ENCODE assay signal across 18 cellular contexts in genomic region chr3:152583913-152584312, GRCh38.
A peak's percentile ranks its signal among the peaks of the same experiment; 100 is the strongest.
DNase-seq lines count a peak whose midpoint lies in the region; ATAC-seq and TF ChIP-seq lines count a peak whose summit lies in the region.
"Had no signal": no experiment of that assay in that cellular context is flagged by ENCODE, and none has a peak within 500 bp of the region (broad histone marks: within the 10 kb centered on the region; RNA-seq: fewer than 3 reads in every experiment).

No MANE protein-coding gene starts in this region.

- no peak for ATAC-seq in GM18520 (IDR thresholded peaks at IDR 0.05; ENCODE audit: unreplicated experiment)
- no peak for ATAC-seq in PC-3
- ATAC-seq: A549, GM12878, K562 had no signal

- CTCF ChIA-PET in PC-3 (lab: Charles Lee) = no interaction called here

- TF ChIP-seq CTCF in PC-3 (conservative IDR thresholded peaks at IDR 0.05; ENCODE audit: low read depth, low read length) = no peak

- DNase-seq in amniotic epithelial cell (ENCODE audit: low read depth) = peak; percentile 71
- peak; percentile 16 for DNase-seq in fibroblast of gingiva (ENCODE audit: low read depth)
- peak; percentile 6 for DNase-seq in left kidney (ENCODE audit: low read depth, low spot score)
- DNase-seq in skeletal muscle cell (ENCODE audit: low read depth) = peak; percentile 52
- no peak for DNase-seq in PC-3
- DNase-seq in NOMO-1 treated with DMSO at 0.1 percent for 48 hours (lab: John Stamatoyannopoulos, UW; ENCODE audit: unreplicated experiment) = no peak
- DNase-seq: C1 segment of cervical spinal cord, DMS79 treated with DMSO at 0.1 percent for 48 hours, GOT3, NCI-H1417, NCI-H1930, NCI-H2171, NCI-H510A treated with DMSO at 0.1 percent for 48 hours, NCI-H82 had no signal

- no peak overlapping the region for H3K27ac ChIP-seq in PC-3 (ENCODE audit: low read length)
- H3K27ac ChIP-seq: A549 had no signal

- no peaks in the 10 kb centered on the region for H3K4me1 ChIP-seq in PC-3 (ENCODE audit: insufficient read depth, low read length)
- H3K4me1 ChIP-seq: A549 had no signal

- no peaks in the 10 kb centered on the region for H3K79me2 ChIP-seq in PC-3 (ENCODE audit: low read length)

- H3K9me3 ChIP-seq in PC-3 (ENCODE audit: low read length) = no peaks in the 10 kb centered on the region
- H3K9me3 ChIP-seq: A549 had no signal

- peaks cover 40% of the 10 kb centered on the region for H3K27me3 ChIP-seq in PC-3 (ENCODE audit: low read length)

- H4K20me1 ChIP-seq in PC-3 (ENCODE audit: low read length) = no peaks in the 10 kb centered on the region

- POLR2A ChIA-PET in PC-3 (lab: Charles Lee; ENCODE audit: unreplicated experiment) = no interaction called here

- no peak overlapping the region for H2AFZ ChIP-seq in PC-3 (ENCODE audit: low read length)

- H3K4me3 ChIP-seq in skeletal muscle cell (ENCODE audit: low read depth, low read length) (no peak overlapping the region), PC-3 (ENCODE audit: low read length) (no peak overlapping the region)
- H3K4me3 ChIP-seq: A549, GM12878, K562 had no signal

- no TSS peak for BruUV-seq in PC-3 (replicated peaks; lab: Mats Ljungman, UMichigan)

- no peak overlapping the region for H3K4me2 ChIP-seq in PC-3 (ENCODE audit: low read length)
- H3K4me2 ChIP-seq: A549 had no signal

- H3K36me3 ChIP-seq in PC-3 (ENCODE audit: low read depth, low read length) = no peaks in the 10 kb centered on the region

- intact Hi-C loops in PC-3 (cut with micrococcal nuclease) = no loop called here

- no peaks in the 10 kb centered on the region for H3F3A ChIP-seq in PC-3 (ENCODE audit: low read length, unreplicated experiment)

- no peaks in the 10 kb centered on the region for H3K9me2 ChIP-seq in PC-3 (replicated peaks; ENCODE audit: low read length)

- no peak overlapping the region for H3K9ac ChIP-seq in PC-3 (ENCODE audit: low read length)

Comparison
In these comparisons a context has a peak if more than half of its experiments do, and no peak if none do; other contexts are left out.
1. DNase-seq: peak in amniotic epithelial cell (single experiment), fibroblast of gingiva (single experiment), left kidney (single experiment) and skeletal muscle cell (single experiment); none in PC-3 (single experiment) and NOMO-1 treated with DMSO at 0.1 percent for 48 hours (single experiment).